In genomic region chrX:18721683-18722499, GRCh38 we compare ENCODE assay signal across 24 cellular contexts. TPM values are rescaled to one million over a fixed set of nuclear protein-coding genes. Genes with fewer than 3 reads are reported as not detected.
DNase-seq lines count a peak whose midpoint lies in the region; ATAC-seq and TF ChIP-seq lines count a peak whose summit lies in the region.
"Had no signal": no experiment of that assay in that cellular context is flagged by ENCODE, and none has a peak within 500 bp of the region (broad histone marks: within the 10 kb centered on the region; RNA-seq: fewer than 3 reads in every experiment).

No MANE protein-coding gene starts in this region.

- H3K9ac ChIP-seq in neuronal stem cell (ENCODE audit: low read depth, low read length, poor library complexity) = no peak overlapping the region

- no peak overlapping the region for H3K4ac ChIP-seq in neuronal stem cell (ENCODE audit: low read length)

- no peaks in the 10 kb centered on the region for H3K79me1 ChIP-seq in neuronal stem cell (ENCODE audit: low read depth, low read length)

- H3K9me3 ChIP-seq in neuronal stem cell (replicated peaks in 1 of 2; ENCODE audit: control insufficient read depth in 2 of 2, insufficient read depth in 1 of 2, low read depth in 1 of 2, low read length in 2 of 2) = peaks cover 0 to 2% of the 10 kb centered on the region in 2 donors
- H3K9me3 ChIP-seq: thoracic aorta had no signal

- no peaks in the 10 kb centered on the region for H3K27me3 ChIP-seq in neuronal stem cell (ENCODE audit: control insufficient read depth in 3 of 3, insufficient read depth in 3 of 3, low read depth in 1 of 3, low read length in 3 of 3)

- H4K8ac ChIP-seq in neuronal stem cell (ENCODE audit: low read depth, low read length) = no peak overlapping the region

- H3K4me3 ChIP-seq in neuronal stem cell (ENCODE audit: low read length in 2 of 2) = no peak overlapping the region
- H3K4me3 ChIP-seq: thoracic aorta had no signal

- H2BK5ac ChIP-seq in neuronal stem cell (ENCODE audit: low read length) = no peak overlapping the region

- WGBS in neuronal stem cell (ENCODE audit: extremely low coverage in 2 of 2, insufficient read length in 2 of 2, insufficient replicate concordance in 1 of 2), 2 donors = no CpG with 5 or more reads among the region's 8 CpGs

- H3K27ac ChIP-seq in VCaP (peak overlapping the region; percentile 91), neuronal stem cell (replicated peaks; ENCODE audit: low read length) (no peak overlapping the region)

- TF ChIP-seq CTCF in VCaP (conservative IDR thresholded peaks at IDR 0.05) = no peak

- peak; percentile 29 for DNase-seq in foreskin melanocyte
- no peak for DNase-seq in neuronal stem cell (ENCODE audit: low spot score)
- DNase-seq in superior temporal gyrus (ENCODE audit: extremely low spot score) = peak; percentile 27
- no peak for DNase-seq in erythroblast (lab: John Stamatoyannopoulos, UW)
- no peak for DNase-seq in NCI-H2029 treated with DMSO at 0.1 percent for 48 hours (lab: John Stamatoyannopoulos, UW)
- DNase-seq: activated CD4-positive, alpha-beta T cell treated with anti-CD3 and anti-CD28 coated beads, Interleukin-2, amount 10 ng/mL, durations not matched to agents 7 days and 5 days; activated CD8-positive, alpha-beta memory T cell treated with anti-CD3 and anti-CD28 coated beads, Interleukin-2, amount 50 U/mL, for 4 hours; activated naive CD8-positive, alpha-beta T cell treated with anti-CD3 and anti-CD28 coated beads for 36 hours; CD4-positive, CD25-positive, alpha-beta regulatory T cell; cerebellar nuclear complex; EL; HCEC 1CT; IMR-90; left ventricle myocardium superior; NCI-H1092 treated with DMSO at 0.1 percent for 48 hours; NCI-H187 treated with DMSO at 0.1 percent for 48 hours; NCI-H2227 treated with DMSO at 0.1 percent for 48 hours; NCI-H774; stimulated activated CD4-positive, alpha-beta T cell treated with anti-CD3 and anti-CD28 coated beads, Interleukin-4, amount 100 ng/mL, for 1 hour had no signal

- H3K36me3 ChIP-seq in neuronal stem cell (replicated peaks in 1 of 2; ENCODE audit: control insufficient read depth in 2 of 2, insufficient read depth in 2 of 2, low read length in 2 of 2) = no peaks in the 10 kb centered on the region
- H3K36me3 ChIP-seq: thoracic aorta had no signal

- H2BK15ac ChIP-seq in neuronal stem cell (ENCODE audit: low read length) = no peak overlapping the region

- H2AFZ ChIP-seq in neuronal stem cell (ENCODE audit: low read length) = peak overlapping the region; percentile 23

- no peak overlapping the region for H3K14ac ChIP-seq in neuronal stem cell (ENCODE audit: low read length)

- no peak overlapping the region for H3K4me2 ChIP-seq in neuronal stem cell (ENCODE audit: insufficient read depth, low read length, poor library complexity, severe bottlenecking)

- no peak for ATAC-seq in HG02870 (IDR thresholded peaks at IDR 0.05; ENCODE audit: unreplicated experiment)
- ATAC-seq: activated T-helper 17 cell treated with anti-CD3 and anti-CD28 coated beads, Interleukin-2, amount 50 U/mL, for 72 hours; left ventricle myocardium superior; stimulated activated memory B cell treated with anti-CD40 and anti-IgM and Interleukin-4, amounts not matched to agents 10 μg/mL and 1 μg/mL and 100 μg/mL, for 72 hours had no signal

- H2BK12ac ChIP-seq in neuronal stem cell (ENCODE audit: low read length) = no peak overlapping the region

- H2AK5ac ChIP-seq in neuronal stem cell (ENCODE audit: low read depth, low read length) = no peak overlapping the region

- H3K23ac ChIP-seq in neuronal stem cell (ENCODE audit: low read depth, low read length, poor library complexity) = no peak overlapping the region

- no peak for TF ChIP-seq POLR2A in erythroblast (IDR thresholded peaks at IDR 0.05; ENCODE audit: low read length)

- no peak overlapping the region for H3K18ac ChIP-seq in neuronal stem cell (ENCODE audit: low read length)

- peaks cover 0 to 6% of the 10 kb centered on the region in 2 donors for H3K4me1 ChIP-seq in neuronal stem cell (ENCODE audit: control insufficient read depth in 2 of 2, insufficient read depth in 1 of 2, low read depth in 1 of 2, low read length in 2 of 2)

- H4K91ac ChIP-seq in neuronal stem cell (ENCODE audit: low read depth, low read length, poor library complexity) = no peak overlapping the region

- no peak overlapping the region for H2BK120ac ChIP-seq in neuronal stem cell (ENCODE audit: low read depth, low read length)

RNA-seq across cellular contexts. Expression of gene PPEF1, which starts 14.4 kb away (rescaled TPM):
- polyA plus RNA-seq in neuronal stem cell (2013, experiment 1 of 2) = 0.71 TPM
- 0.62 TPM for polyA plus RNA-seq in neuronal stem cell (2013, experiment 2 of 2)
- polyA plus RNA-seq: CD4-positive, CD25-positive, alpha-beta regulatory T cell; IMR-90 had no signal

RNA-seq across cellular contexts. Expression of gene RS1, which starts 50.0 kb away (rescaled TPM):
- polyA plus RNA-seq in neuronal stem cell (2013, experiment 1 of 2) = 0.01 TPM
- polyA plus RNA-seq in neuronal stem cell (2013, experiment 2 of 2) = 0.03 TPM
- polyA plus RNA-seq: CD4-positive, CD25-positive, alpha-beta regulatory T cell; IMR-90 had no signal

Comparison
In these comparisons a context has a peak if more than half of its experiments do, and no peak if none do; other contexts are left out.
1. DNase-seq: peak in foreskin melanocyte (single experiment) and superior temporal gyrus (single experiment); none in neuronal stem cell (single experiment), erythroblast (0 of 2) and NCI-H2029 treated with DMSO at 0.1 percent for 48 hours (single experiment).